In the genomic region with DNA sequence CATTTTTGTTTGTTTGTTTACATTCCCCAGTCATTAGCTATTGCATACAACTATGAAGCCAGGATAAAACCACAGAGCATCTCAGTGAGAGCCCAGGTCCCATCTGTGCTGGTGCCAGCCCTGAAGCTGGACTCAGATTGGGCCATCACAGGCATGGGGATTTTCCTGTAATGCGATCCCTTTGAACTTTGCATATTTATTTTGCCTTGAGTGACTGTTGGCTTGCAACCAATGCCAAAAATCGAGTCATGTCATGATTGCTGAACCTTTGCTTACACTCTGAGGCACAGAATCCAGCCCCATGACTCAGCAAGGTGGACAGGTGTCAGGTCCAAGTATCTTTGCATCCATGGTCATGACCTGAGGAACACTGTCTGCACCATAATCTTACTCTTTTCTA, we compare ENCODE assay signal across 1 cellular context.
TF ChIP-seq lines count a peak whose summit lies in the region.

No MANE protein-coding gene starts in this region.

TF ChIP-seq in GM23338, 12 proteins besides CTCF, POLR2A, EP300 and RAD21 (continued from another document):
- TF ChIP-seq, protein P1, sequence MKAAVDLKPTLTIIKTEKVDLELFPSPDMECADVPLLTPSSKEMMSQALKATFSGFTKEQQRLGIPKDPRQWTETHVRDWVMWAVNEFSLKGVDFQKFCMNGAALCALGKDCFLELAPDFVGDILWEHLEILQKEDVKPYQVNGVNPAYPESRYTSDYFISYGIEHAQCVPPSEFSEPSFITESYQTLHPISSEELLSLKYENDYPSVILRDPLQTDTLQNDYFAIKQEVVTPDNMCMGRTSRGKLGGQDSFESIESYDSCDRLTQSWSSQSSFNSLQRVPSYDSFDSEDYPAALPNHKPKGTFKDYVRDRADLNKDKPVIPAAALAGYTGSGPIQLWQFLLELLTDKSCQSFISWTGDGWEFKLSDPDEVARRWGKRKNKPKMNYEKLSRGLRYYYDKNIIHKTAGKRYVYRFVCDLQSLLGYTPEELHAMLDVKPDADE (IDR thresholded peaks at IDR 0.05), result no peak
